Comparison of ENCODE assay signal across 17 cellular contexts in the genomic region with DNA sequence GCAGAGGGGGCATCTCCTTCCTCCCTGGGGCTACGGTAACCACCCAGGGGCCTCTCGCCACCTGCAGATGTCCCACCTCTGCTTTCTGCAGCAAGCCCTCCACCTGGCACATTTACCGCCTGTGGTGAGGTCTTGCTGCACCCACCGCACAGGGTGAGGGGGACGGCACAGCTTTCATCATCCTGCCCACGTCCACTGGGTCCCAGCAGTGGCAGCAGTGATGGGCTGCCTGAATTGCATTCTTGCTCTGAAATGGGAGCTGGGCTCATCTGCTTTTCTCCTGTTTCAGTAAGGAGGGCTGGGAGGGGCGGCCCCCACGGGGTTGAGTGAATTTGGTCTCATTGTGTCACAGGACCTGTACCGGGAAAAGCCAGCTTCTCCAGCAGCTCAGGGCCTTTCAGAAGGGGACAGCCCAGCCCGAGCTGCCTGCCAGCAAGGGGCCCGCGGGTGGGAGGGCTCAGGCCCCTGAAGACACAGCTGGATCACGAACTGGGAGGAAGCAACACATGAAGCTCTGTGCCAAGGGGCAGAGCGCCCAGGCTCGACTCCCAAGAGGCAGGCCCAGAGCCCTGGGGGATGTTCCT. TPM values are rescaled to one million over a fixed set of nuclear protein-coding genes. Genes with fewer than 3 reads are reported as not detected.
DNase-seq lines count a peak whose midpoint lies in the region; ATAC-seq and TF ChIP-seq lines count a peak whose summit lies in the region.
"Had no signal": no experiment of that assay in that cellular context is flagged by ENCODE, and none has a peak within 500 bp of the region (broad histone marks: within the 10 kb centered on the region; RNA-seq: fewer than 3 reads in every experiment).

No MANE protein-coding gene starts in this region.

- no peak overlapping the region for H3K9ac ChIP-seq in mesendoderm (ENCODE audit: low read length)

- no peaks in the 10 kb centered on the region for H3K9me3 ChIP-seq in breast epithelium
- H3K9me3 ChIP-seq: adrenal gland, gastrocnemius medialis, upper lobe of left lung had no signal

- H2AK5ac ChIP-seq in mesendoderm (ENCODE audit: low read length) = no peak overlapping the region

- no peaks in the 10 kb centered on the region for H3K27me3 Mint-ChIP-seq in natural killer cell (ENCODE audit: low read depth in 2 of 2)
- H3K27me3 Mint-ChIP-seq in natural killer cell treated with Interleukin-12 subunit alpha and Interleukin-12 subunit beta and Interleukin-15 and Interleukin-18, amount 100 ng/mL, for 72 hours = peaks cover 0 to 5% of the 10 kb centered on the region in 2 donors

- no CpG with 5 or more reads among the region's 15 CpGs for WGBS in mesendoderm (ENCODE audit: extremely low coverage, insufficient coverage, low lambda C conversion rate)

- no peaks in the 10 kb centered on the region for H3K79me2 ChIP-seq in mesendoderm (ENCODE audit: control insufficient read depth, insufficient read depth, low read length)

- peak overlapping the region; percentile 53 for H3K27ac ChIP-seq in angular gyrus (ENCODE audit: low read depth, low read length)
- H3K27ac ChIP-seq in mesendoderm (ENCODE audit: low read depth, low read length) = no peak overlapping the region
- no peak overlapping the region for H3K27ac ChIP-seq in breast epithelium
- H3K27ac ChIP-seq: adrenal gland, gastrocnemius medialis, upper lobe of left lung had no signal

- no peaks in the 10 kb centered on the region for H3K79me1 ChIP-seq in mesendoderm (ENCODE audit: low read length)

- intact Hi-C loops in natural killer cell (cut with micrococcal nuclease) (no loop called here), breast epithelium (cut with DNase I; ENCODE audit: low total_unique reads) (no loop called here)

- no peak overlapping the region for H2BK15ac ChIP-seq in mesendoderm (replicated peaks; ENCODE audit: low read depth)

- H3K27ac Mint-ChIP-seq in natural killer cell = peak overlapping the region; percentile 18 to 77
- H3K27ac Mint-ChIP-seq in natural killer cell treated with Interleukin-12 subunit alpha and Interleukin-12 subunit beta and Interleukin-15 and Interleukin-18, amount 100 ng/mL, for 72 hours = no peak overlapping the region

- H3K23ac ChIP-seq in mesendoderm (ENCODE audit: low read length) = no peak overlapping the region

- peaks cover 17% of the 10 kb centered on the region in 2 donors for H3K4me1 Mint-ChIP-seq in natural killer cell
- H3K4me1 Mint-ChIP-seq in natural killer cell treated with Interleukin-12 subunit alpha and Interleukin-12 subunit beta and Interleukin-15 and Interleukin-18, amount 100 ng/mL, for 72 hours (ENCODE audit: low read depth in 2 of 2) = peaks cover 6 to 13% of the 10 kb centered on the region in 2 donors

- H3K4me3 Mint-ChIP-seq in natural killer cell = no peak overlapping the region
- H3K4me3 Mint-ChIP-seq in natural killer cell treated with Interleukin-12 subunit alpha and Interleukin-12 subunit beta and Interleukin-15 and Interleukin-18, amount 100 ng/mL, for 72 hours = no peak overlapping the region

- no peak overlapping the region for H3K18ac ChIP-seq in mesendoderm (ENCODE audit: low read length)

- no peak overlapping the region for H3K4me2 ChIP-seq in mesendoderm (ENCODE audit: low read length)

- H4K8ac ChIP-seq in mesendoderm (ENCODE audit: low read depth, low read length) = no peak overlapping the region

- no peak overlapping the region for H3K4ac ChIP-seq in mesendoderm (ENCODE audit: low read depth, low read length)

- DNase-seq in natural killer cell = no peak
- DNase-seq in natural killer cell treated with Interleukin-12 subunit alpha and Interleukin-12 subunit beta and Interleukin-15 and Interleukin-18, amount 100 ng/mL, for 72 hours (ENCODE audit: low spot score) = no peak
- no peak for DNase-seq in mesendoderm
- DNase-seq in activated CD4-positive, CD25-positive, alpha-beta regulatory T cell (lab: John Stamatoyannopoulos, UW) = no peak
- no peak for DNase-seq in NCI-H1048 (lab: John Stamatoyannopoulos, UW)
- DNase-seq in pons (ENCODE audit: low spot score) = no peak
- DNase-seq in breast epithelium (ENCODE audit: low spot score in 2 of 2) = no peak
- DNase-seq: adrenal gland, dermis blood vessel endothelial cell, gastrocnemius medialis, NCI-H526, SIG-M5 had no signal

- ATAC-seq in natural killer cell = no peak
- ATAC-seq in natural killer cell treated with Interleukin-12 subunit alpha and Interleukin-12 subunit beta and Interleukin-15 and Interleukin-18, amount 100 ng/mL, for 72 hours = no peak
- ATAC-seq: gastrocnemius medialis had no signal

- H3K27me3 ChIP-seq in mesendoderm (ENCODE audit: insufficient read depth, low read length, poor library complexity) (no peaks in the 10 kb centered on the region), breast epithelium (no peaks in the 10 kb centered on the region)
- H3K27me3 ChIP-seq: adrenal gland, upper lobe of left lung had no signal

- H4K5ac ChIP-seq in mesendoderm (ENCODE audit: low read length) = no peak overlapping the region

- H3K4me1 ChIP-seq in mesendoderm (ENCODE audit: control insufficient read depth, low read depth, low read length) (no peaks in the 10 kb centered on the region), breast epithelium (no peaks in the 10 kb centered on the region)

- no peaks in the 10 kb centered on the region for H3K36me3 Mint-ChIP-seq in natural killer cell
- H3K36me3 Mint-ChIP-seq in natural killer cell treated with Interleukin-12 subunit alpha and Interleukin-12 subunit beta and Interleukin-15 and Interleukin-18, amount 100 ng/mL, for 72 hours = no peaks in the 10 kb centered on the region

- no peak overlapping the region for H2BK5ac ChIP-seq in mesendoderm (ENCODE audit: low read length)

- H3K36me3 ChIP-seq in mesendoderm (ENCODE audit: control insufficient read depth, insufficient read depth, low read length) (peaks cover 3% of the 10 kb centered on the region), breast epithelium (peaks cover 2% of the 10 kb centered on the region)

- TF ChIP-seq CTCF in natural killer cell (IDR thresholded peaks at IDR 0.05) (no peak), breast epithelium (IDR thresholded peaks at IDR 0.05) (no peak)

- H3K9me3 Mint-ChIP-seq in natural killer cell = no peaks in the 10 kb centered on the region
- no peaks in the 10 kb centered on the region for H3K9me3 Mint-ChIP-seq in natural killer cell treated with Interleukin-12 subunit alpha and Interleukin-12 subunit beta and Interleukin-15 and Interleukin-18, amount 100 ng/mL, for 72 hours

- H3K56ac ChIP-seq in mesendoderm (ENCODE audit: low read length) = peak overlapping the region; percentile 7

- TF ChIP-seq POLR2A in breast epithelium (IDR thresholded peaks at IDR 0.05) = no peak

- H2BK120ac ChIP-seq in mesendoderm (ENCODE audit: low read depth, low read length) = no peak overlapping the region

- H3K4me3 ChIP-seq in mesendoderm (ENCODE audit: low read length) (no peak overlapping the region), breast epithelium (no peak overlapping the region)
- H3K4me3 ChIP-seq: adrenal gland, gastrocnemius medialis, skin epidermis, upper lobe of left lung had no signal

RNA-seq across cellular contexts. Expression of a gene that starts 12.7 kb away (rescaled TPM):
- total RNA-seq in natural killer cell (under 1 TPM in 1 of 3 donors, not detected in 2; 0.54 TPM), breast epithelium (1 to 10 TPM; 1.3 to 2.3 (median 1.8) TPM)
- total RNA-seq in natural killer cell treated with Interleukin-12 subunit alpha and Interleukin-12 subunit beta and Interleukin-15 and Interleukin-18, amount 100 ng/mL, for 72 hours = under 1 TPM in 1 of 2 donors, not detected in 1; 0.53 TPM
- polyA plus RNA-seq in mesendoderm (2013, experiment 1 of 2) = 0.35 TPM
- polyA plus RNA-seq in mesendoderm (2013, experiment 2 of 2) = 0.25 TPM

RNA-seq across cellular contexts. Expression of a gene that starts 13.0 kb away (rescaled TPM):
- total RNA-seq in natural killer cell (10 to 100 TPM; 19.7 to 20.8 (median 20.5) TPM), breast epithelium (10 to 100 TPM; 12.6 to 33.1 (median 23.6) TPM)
- total RNA-seq in natural killer cell treated with Interleukin-12 subunit alpha and Interleukin-12 subunit beta and Interleukin-15 and Interleukin-18, amount 100 ng/mL, for 72 hours = 10 to 100 TPM; 19.0 to 39.1 TPM
- polyA plus RNA-seq in mesendoderm (2013, experiment 1 of 2) = 6.4 TPM
- 6.7 TPM for polyA plus RNA-seq in mesendoderm (2013, experiment 2 of 2)

RNA-seq across cellular contexts. Expression of a gene that starts 19.9 kb away (rescaled TPM):
- total RNA-seq in natural killer cell (10 to 100 TPM; 11.4 to 20.3 (median 13.0) TPM), breast epithelium (10 to 100 TPM in 2 of 3 donors, 1 to 10 TPM in 1; 8.2 to 17.0 (median 16.4) TPM)
- total RNA-seq in natural killer cell treated with Interleukin-12 subunit alpha and Interleukin-12 subunit beta and Interleukin-15 and Interleukin-18, amount 100 ng/mL, for 72 hours = 10 to 100 TPM; 12.2 to 20.9 TPM
- polyA plus RNA-seq in mesendoderm (2013, experiment 1 of 2) = 4.7 TPM
- polyA plus RNA-seq in mesendoderm (2013, experiment 2 of 2) = 4.4 TPM

RNA-seq across cellular contexts. Expression of a gene that starts 41.1 kb away (rescaled TPM):
- total RNA-seq in natural killer cell (under 1 TPM in 1 of 3 donors, not detected in 2; 0.59 TPM), breast epithelium (not detected)
- total RNA-seq in natural killer cell treated with Interleukin-12 subunit alpha and Interleukin-12 subunit beta and Interleukin-15 and Interleukin-18, amount 100 ng/mL, for 72 hours = not detected
- polyA plus RNA-seq in mesendoderm (2013, experiment 1 of 2) = 0.07 TPM
- polyA plus RNA-seq in mesendoderm (2013, experiment 2 of 2) = 0.17 TPM
- total RNA-seq: adrenal gland, dermis blood vessel endothelial cell, gastrocnemius medialis, upper lobe of left lung had no signal
- polyA plus RNA-seq: AG04450, keratinocyte had no signal

RNA-seq across cellular contexts. Expression of a gene that starts 48.1 kb away (rescaled TPM):
- total RNA-seq in natural killer cell (not detected), breast epithelium (10 to 100 TPM in 2 of 3 donors, not detected in 1; 49.0 to 58.7 TPM)
- total RNA-seq in natural killer cell treated with Interleukin-12 subunit alpha and Interleukin-12 subunit beta and Interleukin-15 and Interleukin-18, amount 100 ng/mL, for 72 hours = not detected
- polyA plus RNA-seq in mesendoderm (2013, experiment 1 of 2) = 0.52 TPM
- polyA plus RNA-seq in mesendoderm (2013, experiment 2 of 2) = 0.52 TPM
- total RNA-seq: adrenal gland, dermis blood vessel endothelial cell, gastrocnemius medialis had no signal
- polyA plus RNA-seq: adrenal gland, AG04450 had no signal

Comparison
In these comparisons a context has a peak if more than half of its experiments do, and no peak if none do; other contexts are left out.
1. H3K27ac Mint-ChIP-seq: peak in natural killer cell (2 of 2); none in natural killer cell treated with Interleukin-12 subunit alpha and Interleukin-12 subunit beta and Interleukin-15 and Interleukin-18, amount 100 ng/mL, for 72 hours (0 of 2).